In the genomic region with DNA sequence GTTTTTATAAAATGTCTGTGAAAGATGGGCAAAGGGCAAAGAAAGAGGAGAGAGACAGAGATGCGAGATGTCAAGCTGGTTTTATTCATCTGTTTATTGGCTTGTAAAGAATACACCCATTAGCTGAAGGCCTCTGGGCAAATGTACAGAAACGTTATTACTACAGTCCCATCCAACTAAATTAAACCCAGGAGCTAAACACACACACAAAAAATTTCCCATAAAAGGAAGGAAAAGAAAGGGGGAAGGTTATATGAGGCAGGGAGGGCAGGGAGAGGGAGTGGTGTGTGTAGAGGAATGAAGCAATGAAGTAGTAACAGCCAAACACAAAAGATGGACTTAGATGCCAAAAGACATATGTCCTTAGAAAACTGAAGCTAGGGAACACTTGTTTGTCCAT, we compare ENCODE assay signal across 23 cellular contexts. TPM values are rescaled to one million over a fixed set of nuclear protein-coding genes. Genes with fewer than 3 reads are reported as not detected.
"Had no signal": no experiment of that assay in that cellular context is flagged by ENCODE, and none has a peak within 500 bp of the region (broad histone marks: within the 10 kb centered on the region; RNA-seq: fewer than 3 reads in every experiment).

No MANE protein-coding gene starts in this region.

- H3K4me3 Mint-ChIP-seq: activated naive CD8-positive, alpha-beta T cell treated with anti-CD3 and anti-CD28 coated beads, Interleukin-2, amount 50 U/mL, for 24 hours; activated T-helper 17 cell treated with anti-CD3 and anti-CD28 coated beads, Interleukin-2, amount 50 U/mL, for 72 hours; natural killer cell had no signal

- H3K4me3 ChIP-seq: left lung, upper lobe of left lung had no signal

- H3K9me3 ChIP-seq: left lung, neutrophil, upper lobe of left lung had no signal

- H3K4me1 Mint-ChIP-seq: activated naive CD8-positive, alpha-beta T cell treated with anti-CD3 and anti-CD28 coated beads, Interleukin-2, amount 50 U/mL, for 24 hours; activated T-helper 17 cell treated with anti-CD3 and anti-CD28 coated beads, Interleukin-2, amount 50 U/mL, for 72 hours; natural killer cell had no signal

- H3K27ac Mint-ChIP-seq: activated naive CD8-positive, alpha-beta T cell treated with anti-CD3 and anti-CD28 coated beads, Interleukin-2, amount 50 U/mL, for 24 hours; activated T-helper 17 cell treated with anti-CD3 and anti-CD28 coated beads, Interleukin-2, amount 50 U/mL, for 72 hours; natural killer cell had no signal

- H3K36me3 Mint-ChIP-seq: natural killer cell had no signal

- H2AFZ ChIP-seq: parathyroid adenoma had no signal

- H3K36me3 ChIP-seq: left lung, neutrophil, upper lobe of left lung had no signal

- H3K9me3 Mint-ChIP-seq: activated naive CD8-positive, alpha-beta T cell treated with anti-CD3 and anti-CD28 coated beads, Interleukin-2, amount 50 U/mL, for 24 hours; activated T-helper 17 cell treated with anti-CD3 and anti-CD28 coated beads, Interleukin-2, amount 50 U/mL, for 72 hours; natural killer cell had no signal

- H3K4me1 ChIP-seq: upper lobe of left lung had no signal

- ATAC-seq: activated naive CD8-positive, alpha-beta T cell treated with anti-CD3 and anti-CD28 coated beads, Interleukin-2, amount 50 U/mL, for 24 hours; activated T-helper 17 cell treated with anti-CD3 and anti-CD28 coated beads, Interleukin-2, amount 50 U/mL, for 72 hours; left lung; natural killer cell had no signal

- H3K9ac ChIP-seq: parathyroid adenoma had no signal

- H3K27me3 ChIP-seq: left lung, upper lobe of left lung had no signal

- H3K27ac ChIP-seq: left lung, neutrophil, parathyroid adenoma, upper lobe of left lung, VCaP had no signal

- DNase-seq: activated CD4-positive, alpha-beta T cell treated with anti-CD3 and anti-CD28 coated beads for 1 hour; activated CD4-positive, alpha-beta T cell treated with anti-CD3 and anti-CD28 coated beads, Interleukin-2, amount 50 U/mL, for 48 hours; activated naive CD4-positive, alpha-beta T cell treated with Interleukin-2 at 50 U/mL for 16 hours; activated naive CD8-positive, alpha-beta T cell treated with anti-CD3 and anti-CD28 coated beads, Interleukin-2, amount 50 U/mL, for 24 hours; islet precursor cell; left lung; mesendoderm; natural killer cell; small intestine; stimulated activated CD4-positive, alpha-beta T cell treated with anti-CD3 and anti-CD28 coated beads, Interleukin-4, amount 100 ng/mL, for 4 hours; stimulated activated CD8-positive, alpha-beta memory T cell treated with anti-CD3 and anti-CD28 coated beads, Interleukin-4, amount 100 ng/mL, for 48 hours; stimulated activated naive CD4-positive, alpha-beta T cell treated with Interleukin-2 at 50 U/mL for 16 hours; T-helper 1 cell; upper lobe of left lung had no signal

RNA-seq across cellular contexts. Expression of a gene that starts 3.1 kb away (rescaled TPM):
- total RNA-seq: activated T-helper 17 cell treated with anti-CD3 and anti-CD28 coated beads, Interleukin-2, amount 50 U/mL, for 72 hours; dermis microvascular lymphatic vessel endothelial cell; natural killer cell had no signal

RNA-seq across cellular contexts. Expression of a gene that starts 53.1 kb away (rescaled TPM):
- total RNA-seq: activated T-helper 17 cell treated with anti-CD3 and anti-CD28 coated beads, Interleukin-2, amount 50 U/mL, for 72 hours; astrocyte; bronchial epithelial cell; chondrocyte; dermis microvascular lymphatic vessel endothelial cell; epithelial cell of proximal tubule; natural killer cell had no signal
